10 cellular contexts compared by ENCODE assay signal in genomic region chr1:212915245-212916091, GRCh38. TPM values are rescaled to one million over a fixed set of nuclear protein-coding genes. Genes with fewer than 3 reads are reported as not detected.
DNase-seq lines count a peak whose midpoint lies in the region; ATAC-seq, FAIRE-seq and TF ChIP-seq lines count a peak whose summit lies in the region.
"Had no signal": no experiment of that assay in that cellular context is flagged by ENCODE, and none has a peak within 500 bp of the region (broad histone marks: within the 10 kb centered on the region; RNA-seq: fewer than 3 reads in every experiment).

No MANE protein-coding gene starts in this region.

- ATAC-seq in WTC11 (peak; percentile 65), GM21447 (IDR thresholded peaks at IDR 0.05; ENCODE audit: unreplicated experiment) (no peak), GM21786 (IDR thresholded peaks at IDR 0.05; ENCODE audit: unreplicated experiment) (no peak)
- ATAC-seq: activated CD8-positive, alpha-beta memory T cell treated with anti-CD3 and anti-CD28 coated beads, Interleukin-2, amount 10 ng/mL, durations not matched to agents 7 days and 5 days had no signal

- H3K36me3 Mint-ChIP-seq in HFFc6 (ENCODE audit: low read depth) (no peaks in the 10 kb centered on the region), WTC11 (peaks cover 9% of the 10 kb centered on the region)
- H3K36me3 Mint-ChIP-seq: activated CD8-positive, alpha-beta memory T cell treated with anti-CD3 and anti-CD28 coated beads, Interleukin-2, amount 10 ng/mL, durations not matched to agents 7 days and 5 days had no signal

- H3K9me3 Mint-ChIP-seq in HFFc6 = no peaks in the 10 kb centered on the region
- no peaks in the 10 kb centered on the region for H3K9me3 Mint-ChIP-seq in WTC11

- H3K4me1 Mint-ChIP-seq in HFFc6 (ENCODE audit: low read depth) (0 out of 2 replicates have a peak, but pooled peaks cover 5% of the 10 kb centered on the region), WTC11 (peaks cover 58% of the 10 kb centered on the region)

- no peak overlapping the region for H3K27ac Mint-ChIP-seq in HFFc6
- peak overlapping the region; percentile 99 for H3K27ac Mint-ChIP-seq in WTC11
- H3K27ac Mint-ChIP-seq: activated CD8-positive, alpha-beta memory T cell treated with anti-CD3 and anti-CD28 coated beads, Interleukin-2, amount 10 ng/mL, durations not matched to agents 7 days and 5 days had no signal

- H3K4me3 Mint-ChIP-seq in HFFc6 = no peak overlapping the region
- H3K4me3 Mint-ChIP-seq in WTC11 = peak overlapping the region; percentile 91
- H3K4me3 Mint-ChIP-seq: activated CD8-positive, alpha-beta memory T cell treated with anti-CD3 and anti-CD28 coated beads, Interleukin-2, amount 10 ng/mL, durations not matched to agents 7 days and 5 days had no signal

- no peak overlapping the region for H3K4me3 ChIP-seq in AG09309 (ENCODE audit: control insufficient read depth, low read depth, low read length)
- H3K4me3 ChIP-seq in kidney (ENCODE audit: low read length in 2 of 2) = no peak overlapping the region

- POLR2A ChIA-PET in WTC11 (lab: Charles Lee) = interaction anchor here (0.9 to 1.4 kb wide), 3 partner anchors 15 to 307 kb away, joined by 3 to 5 read pairs (median 4); partner anchors contain the start of gene ATF3

- CTCF ChIA-PET in WTC11 (lab: Charles Lee) = interaction anchor here (0.6 to 1.6 kb wide), 6 partner anchors 13 to 250 kb away, joined by 3 to 4 read pairs (median 3); no protein-coding TSS in a partner anchor

- peak overlapping the region in 1 of 2 donors; percentile 1 for H3K9ac ChIP-seq in kidney (ENCODE audit: low read length in 2 of 2)

- no peak overlapping the region for H3K27ac ChIP-seq in kidney (ENCODE audit: low read depth in 2 of 2, low read length in 2 of 2)

- TF ChIP-seq CTCF in AG09309 (IDR thresholded peaks at IDR 0.05; ENCODE audit: control insufficient read depth, insufficient read depth, low read depth, low read length, missing control alignments) (peak; percentile 39), HFFc6 (IDR thresholded peaks at IDR 0.05) (peak; percentile 55), WTC11 (IDR thresholded peaks at IDR 0.05) (0 out of 2 replicates have a peak, but pooled peaks have one; percentile 25), kidney (IDR thresholded peaks at IDR 0.05; ENCODE audit: borderline replicate concordance, extremely low read depth, insufficient read depth) (peak; percentile 51)

- peaks cover 0 to 3% of the 10 kb centered on the region in 2 donors for H3K4me1 ChIP-seq in kidney (ENCODE audit: control insufficient read depth in 1 of 2, insufficient read depth in 1 of 2, low read depth in 1 of 2, low read length in 2 of 2)

- peaks cover 25% of the 10 kb centered on the region for H3K27me3 Mint-ChIP-seq in HFFc6 (ENCODE audit: insufficient read depth)
- H3K27me3 Mint-ChIP-seq in WTC11 (ENCODE audit: low read depth) = no peaks in the 10 kb centered on the region

- H3K9me3 ChIP-seq in kidney (ENCODE audit: control insufficient read depth in 1 of 2, low read length in 2 of 2) = no peaks in the 10 kb centered on the region

- TF ChIP-seq POLR2A in GM12892 (IDR thresholded peaks at IDR 0.05; ENCODE audit: low read depth, low read length) = no peak

- H3K36me3 ChIP-seq in kidney (ENCODE audit: control insufficient read depth in 1 of 2, insufficient read depth in 2 of 2, low read length in 2 of 2) = no peaks in the 10 kb centered on the region

- FAIRE-seq in kidney (lab: Jason Lieb, UNC) (no peak), GM12892 (lab: Jason Lieb, UNC) (no peak)
- FAIRE-seq: GM18507 had no signal

- DNase-seq in AG09309 (ENCODE audit: low read depth) (no peak), HFFc6 (no peak), WTC11 (ENCODE audit: low spot score) (peak; percentile 36), kidney (no peak), NCI-H2107 treated with DMSO at 0.1 percent for 48 hours (lab: John Stamatoyannopoulos, UW; ENCODE audit: unreplicated experiment) (no peak), GM12892 (ENCODE audit: insufficient read length) (no peak)
- DNase-seq: activated CD8-positive, alpha-beta memory T cell treated with anti-CD3 and anti-CD28 coated beads, Interleukin-2, amount 10 ng/mL, durations not matched to agents 7 days and 5 days had no signal

- intact Hi-C loops in kidney (cut with DNase I) = no loop called here

TF ChIP-seq in WTC11, 78 proteins besides CTCF, POLR2A, EP300 and RAD21:
- no peak for TF ChIP-seq GRHL2 (CRISPR knock-in tag; IDR thresholded peaks at IDR 0.05; ENCODE audit: insufficient replicate concordance, severe bottlenecking)
- peak; percentile 82; the same call in 1 of the 2 replicates for TF ChIP-seq NFE2L1 (CRISPR knock-in tag; IDR thresholded peaks at IDR 0.05)
- TF ChIP-seq AR (CRISPR knock-in tag; IDR thresholded peaks at IDR 0.05) = no peak

RNA-seq across cellular contexts. Expression of gene VASH2, which starts 34.9 kb away (rescaled TPM):
- under 1 TPM in 1 of 6 experiments, not detected in 5; 0.10 TPM for total RNA-seq in HFFc6 (2021; fragmentation: NEBNext Ultra II Directional; extraction: Animal tissue kit (Norgen Biotek cat#: 25700))
- total RNA-seq in WTC11 (2021) (251 to 303 TPM (median 254 TPM) in 3 replicates), kidney (0.57 TPM)
- polyA plus RNA-seq in kidney (ENCODE audit: insufficient read depth, low read depth, low replicate concordance) = not detected
- 35.6 TPM for polyA plus RNA-seq in GM12892 (2012; ENCODE audit: missing spikeins)

RNA-seq across cellular contexts. Expression of gene FLVCR1, which starts 57.4 kb away (rescaled TPM):
- 1 to 10 TPM; 3.7 to 5.5 (median 4.8) TPM for total RNA-seq in HFFc6 (2021; fragmentation: NEBNext Ultra II Directional; extraction: Animal tissue kit (Norgen Biotek cat#: 25700))
- total RNA-seq in WTC11 (2021) (67.9 to 78.6 TPM (median 69.4 TPM) in 3 replicates), kidney (6.8 TPM)
- polyA plus RNA-seq in kidney (ENCODE audit: insufficient read depth, low read depth, low replicate concordance) = 2.9 TPM
- polyA plus RNA-seq in GM12892 (2012; ENCODE audit: missing spikeins) = 23.4 TPM

Comparison
In these comparisons a context has a peak if more than half of its experiments do, and no peak if none do; other contexts are left out.
1. RNA of gene VASH2, which starts 34.9 kb away (total RNA-seq): 251 to 303 TPM in WTC11; 0.57 TPM in kidney (single experiment) and 0.10 TPM in HFFc6; every median in the first group is over 100 times any median in the second.
2. Peak in every context shown above with its lines, with median percentiles within 50 percentile points of each other: CTCF ChIP-seq.